Comparison of ENCODE assay signal across 14 cellular contexts in genomic region chr12:78403136-78403535, GRCh38.
DNase-seq lines count a peak whose midpoint lies in the region; ATAC-seq and TF ChIP-seq lines count a peak whose summit lies in the region.
"Had no signal": no experiment of that assay in that cellular context is flagged by ENCODE, and none has a peak within 500 bp of the region (broad histone marks: within the 10 kb centered on the region; RNA-seq: fewer than 3 reads in every experiment).

No MANE protein-coding gene starts in this region.

- H3F3A ChIP-seq in GM23248 (ENCODE audit: insufficient read depth) = peaks cover 14% of the 10 kb centered on the region

- H3K4me3 ChIP-seq in GM23248 = no peak overlapping the region
- no peak overlapping the region for H3K4me3 ChIP-seq in epithelial cell of esophagus (ENCODE audit: low read length)
- H3K4me3 ChIP-seq: K562 had no signal

- no peaks in the 10 kb centered on the region for H3K27me3 ChIP-seq in GM23248 (replicated peaks; ENCODE audit: insufficient read depth)

- intact Hi-C loops in sciatic nerve (cut with DNase I) = no loop called here

- ATAC-seq in sciatic nerve = peak; percentile 32
- no peak for ATAC-seq in GM21825 (IDR thresholded peaks at IDR 0.05; ENCODE audit: unreplicated experiment)
- no peak for ATAC-seq in HG02973 (IDR thresholded peaks at IDR 0.05; ENCODE audit: unreplicated experiment)
- ATAC-seq: K562, T-cell had no signal

- H3K4me2 ChIP-seq in GM23248 (ENCODE audit: unreplicated experiment) = no peak overlapping the region

- no peak overlapping the region for H2AFZ ChIP-seq in GM23248

- in situ Hi-C loops in GM23248 (cut with MboI) = no loop called here

- no peaks in the 10 kb centered on the region for H4K20me1 ChIP-seq in GM23248 (ENCODE audit: insufficient read depth)

- 0 to 6% methylated on average over 1 of the region's 1 CpG for WGBS in GM23248 (ENCODE audit: low coverage in 1 of 2, low lambda C conversion rate in 2 of 2, missing lambda C conversion rate in 2 of 2), 2 experiments

- DNase-seq in GM23248 (peak; percentile 67), OCI-M1 (lab: John Stamatoyannopoulos, UW) (peak; percentile 29), epithelial cell of esophagus (ENCODE audit: low read depth) (peak; percentile 24), sciatic nerve (ENCODE audit: low spot score) (no peak), T-helper 9 cell (no peak), midbrain (lab: John Stamatoyannopoulos, UW) (no peak)
- DNase-seq: activated CD4-positive, alpha-beta memory T cell treated with anti-CD3 and anti-CD28 coated beads for 36 hours; activated naive CD8-positive, alpha-beta T cell treated with anti-CD3 and anti-CD28 coated beads for 36 hours; NCI-H510A; stimulated activated CD4-positive, alpha-beta T cell treated with anti-CD3 and anti-CD28 coated beads, Interleukin-4, amount 100 ng/mL, for 4 hours; T-cell had no signal

- peaks cover 13% of the 10 kb centered on the region for H3K4me1 ChIP-seq in GM23248 (ENCODE audit: insufficient read depth)

- no peaks in the 10 kb centered on the region for H3K9me3 ChIP-seq in GM23248 (ENCODE audit: low read depth)

- no peak overlapping the region for H3K27ac ChIP-seq in GM23248

- H3K36me3 ChIP-seq in GM23248 (ENCODE audit: low read depth) = no peaks in the 10 kb centered on the region

- no peaks in the 10 kb centered on the region for H3K9me2 ChIP-seq in GM23248 (ENCODE audit: insufficient read depth)

- no peak overlapping the region for H3K9ac ChIP-seq in GM23248

- no peaks in the 10 kb centered on the region for H3K79me2 ChIP-seq in GM23248 (ENCODE audit: insufficient read depth)

- TF ChIP-seq CTCF in epithelial cell of esophagus (IDR thresholded peaks at IDR 0.05; ENCODE audit: insufficient read depth, low read depth, low read length, missing control alignments) = no peak

Comparison
In these comparisons a context has a peak if more than half of its experiments do, and no peak if none do; other contexts are left out.
1. DNase-seq: peak in GM23248 (single experiment), OCI-M1 (single experiment) and epithelial cell of esophagus (single experiment); none in sciatic nerve (single experiment), T-helper 9 cell (single experiment) and midbrain (single experiment).